Comparison of ENCODE assay signal across 8 cellular contexts in the genomic region with DNA sequence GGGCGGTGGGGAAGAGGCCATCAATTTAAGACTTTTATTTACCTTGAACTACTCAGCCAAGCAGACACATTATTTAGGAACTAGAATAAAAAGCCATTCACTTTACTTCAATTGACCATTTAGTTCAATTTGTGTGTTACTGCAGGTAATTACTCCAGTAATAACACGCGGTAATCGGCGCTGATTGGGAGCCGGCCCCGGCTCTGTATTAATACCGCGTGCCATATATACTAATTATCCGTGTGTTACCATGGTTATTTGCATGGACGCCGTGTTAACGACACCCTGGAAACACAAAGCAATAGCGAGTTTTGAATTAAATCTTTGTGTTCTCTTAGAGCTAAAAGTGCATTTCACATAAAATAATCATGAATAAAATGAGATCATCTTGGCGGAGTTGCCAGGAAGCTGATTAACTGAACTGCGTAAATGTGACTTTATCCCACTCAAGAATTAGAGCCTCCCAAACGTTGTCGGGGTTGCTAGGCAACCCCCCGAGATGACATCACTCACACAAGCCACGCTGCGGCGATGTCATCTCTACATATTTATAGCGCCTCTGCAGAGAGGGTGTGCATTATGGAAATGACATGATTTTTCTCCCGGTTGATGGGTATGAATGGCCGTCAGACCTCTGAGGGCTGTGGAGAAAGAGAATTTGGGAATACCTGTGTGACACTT. TPM values are rescaled to one million over a fixed set of nuclear protein-coding genes. Genes with fewer than 3 reads are reported as not detected.
DNase-seq lines count a peak whose midpoint lies in the region; ATAC-seq and TF ChIP-seq lines count a peak whose summit lies in the region.

No MANE protein-coding gene starts in this region.

- H3K4me3 ChIP-seq in endodermal cell (ENCODE audit: low read length) (no peak overlapping the region), Caco-2 (ENCODE audit: low read depth, low read length) (no peak overlapping the region)

- intact Hi-C loops in Caco-2 (cut with micrococcal nuclease; ENCODE audit: unreplicated experiment): no loop called here

- H3K27me3 ChIP-seq in endodermal cell (ENCODE audit: control insufficient read depth, insufficient read depth, low read length, poor library complexity, severe bottlenecking): no peaks in the 10 kb centered on the region
- peaks cover 26% of the 10 kb centered on the region for H3K27me3 ChIP-seq in foreskin keratinocyte
- no peaks in the 10 kb centered on the region for H3K27me3 ChIP-seq in Caco-2 (replicated peaks; ENCODE audit: control insufficient read depth, insufficient read depth, low read length)

- no TSS peak for BruUV-seq in Caco-2 (replicated peaks; lab: Mats Ljungman, UMichigan)

- H3K4me1 Mint-ChIP-seq in endodermal cell (peaks cover 6% of the 10 kb centered on the region), Caco-2 (ENCODE audit: low read depth, unreplicated experiment) (peaks cover 12% of the 10 kb centered on the region)
- H3K4me1 Mint-ChIP-seq in activated T-cell treated with anti-CD3 and anti-CD28 coated beads, Interleukin-2, amount 50 U/mL, for 72 hours (ENCODE audit: low read depth): no peaks in the 10 kb centered on the region

- H3K27ac ChIP-seq in endodermal cell (ENCODE audit: low read depth, low read length) (peak overlapping the region; percentile 21), foreskin keratinocyte (no peak overlapping the region)

- no peaks in the 10 kb centered on the region for H3K36me3 Mint-ChIP-seq in endodermal cell (ENCODE audit: low read depth)
- H3K36me3 Mint-ChIP-seq in activated T-cell treated with anti-CD3 and anti-CD28 coated beads, Interleukin-2, amount 50 U/mL, for 72 hours (ENCODE audit: insufficient read depth in 2 of 2): no peaks in the 10 kb centered on the region
- no peaks in the 10 kb centered on the region for H3K36me3 Mint-ChIP-seq in Caco-2 (ENCODE audit: insufficient read depth, unreplicated experiment)

- H3K9ac ChIP-seq in endodermal cell (ENCODE audit: extremely low read depth, low read length, poor library complexity, severe bottlenecking): no peak overlapping the region

- no peaks in the 10 kb centered on the region for H3K4me1 ChIP-seq in endodermal cell (ENCODE audit: control insufficient read depth, insufficient read depth, low read length)
- H3K4me1 ChIP-seq in foreskin keratinocyte: no peaks in the 10 kb centered on the region
- H3K4me1 ChIP-seq in Caco-2: peaks cover 10% of the 10 kb centered on the region

- DNase-seq in COR-L47 (lab: John Stamatoyannopoulos, UW) (peak; percentile 59), NCI-H2171 treated with DMSO at 0.1 percent for 48 hours (lab: John Stamatoyannopoulos, UW) (peak; percentile 71), endodermal cell (no peak), myocyte (ENCODE audit: low read depth) (peak; percentile 58), foreskin keratinocyte (no peak), Caco-2 (no peak), 8988T (no peak)
- no peak for DNase-seq in activated T-cell treated with anti-CD3 and anti-CD28 coated beads, Interleukin-2, amount 50 U/mL, for 72 hours

- ATAC-seq in foreskin keratinocyte: no peak
- ATAC-seq in activated T-cell treated with anti-CD3 and anti-CD28 coated beads, Interleukin-2, amount 50 U/mL, for 72 hours (replicated peaks in 1 of 2): no peak

- H3K9me3 ChIP-seq in endodermal cell (ENCODE audit: control insufficient read depth, low read length): no peaks in the 10 kb centered on the region
- no peaks in the 10 kb centered on the region for H3K9me3 ChIP-seq in Caco-2

- H3K9me3 Mint-ChIP-seq in endodermal cell: no peaks in the 10 kb centered on the region
- peaks cover 0 to 2% of the 10 kb centered on the region in 2 donors for H3K9me3 Mint-ChIP-seq in activated T-cell treated with anti-CD3 and anti-CD28 coated beads, Interleukin-2, amount 50 U/mL, for 72 hours
- H3K9me3 Mint-ChIP-seq in Caco-2 (ENCODE audit: unreplicated experiment): no peaks in the 10 kb centered on the region

- CTCF ChIA-PET in Caco-2 (lab: Charles Lee): no interaction called here

- H3K4me3 Mint-ChIP-seq in endodermal cell (no peak overlapping the region), Caco-2 (ENCODE audit: unreplicated experiment) (no peak overlapping the region)
- no peak overlapping the region for H3K4me3 Mint-ChIP-seq in activated T-cell treated with anti-CD3 and anti-CD28 coated beads, Interleukin-2, amount 50 U/mL, for 72 hours

- H3K36me3 ChIP-seq in endodermal cell (ENCODE audit: control insufficient read depth, insufficient read depth, low read length) (no peaks in the 10 kb centered on the region), Caco-2 (ENCODE audit: control insufficient read depth, insufficient read depth, low read length) (no peaks in the 10 kb centered on the region)

- POLR2A ChIA-PET in Caco-2 (lab: Charles Lee): no interaction called here

- TF ChIP-seq CTCF in endodermal cell (conservative IDR thresholded peaks at IDR 0.05): no peak
- no peak for TF ChIP-seq CTCF in foreskin keratinocyte (conservative IDR thresholded peaks at IDR 0.05)
- no peak for TF ChIP-seq CTCF in Caco-2 (IDR thresholded peaks at IDR 0.05; ENCODE audit: insufficient read depth in 1 of 2, low read depth in 1 of 2, low read length in 1 of 2, severe bottlenecking in 1 of 2, unreplicated experiment in 1 of 2)

- WGBS in endodermal cell (ENCODE audit: insufficient coverage in 1 of 2, insufficient read length in 1 of 2), 2 experiments: 92 to 96% methylated on average over 21 to 25 of the region's 25 CpGs

- H3K27ac Mint-ChIP-seq in endodermal cell (no peak overlapping the region), Caco-2 (ENCODE audit: unreplicated experiment) (no peak overlapping the region)
- no peak overlapping the region for H3K27ac Mint-ChIP-seq in activated T-cell treated with anti-CD3 and anti-CD28 coated beads, Interleukin-2, amount 50 U/mL, for 72 hours

- H3K27me3 Mint-ChIP-seq in endodermal cell (ENCODE audit: insufficient read depth): no peaks in the 10 kb centered on the region
- H3K27me3 Mint-ChIP-seq in activated T-cell treated with anti-CD3 and anti-CD28 coated beads, Interleukin-2, amount 50 U/mL, for 72 hours (ENCODE audit: low read depth): no peaks in the 10 kb centered on the region
- H3K27me3 Mint-ChIP-seq in Caco-2 (ENCODE audit: insufficient read depth, unreplicated experiment): no peaks in the 10 kb centered on the region

RNA-seq across cellular contexts. Expression of a gene that starts 41.4 kb away (rescaled TPM):
- total RNA-seq in endodermal cell: 100 to 1,000 TPM; 115 to 156 TPM
- 17,848 TPM for polyA plus RNA-seq in endodermal cell (2013, experiment 1 of 2)
- polyA plus RNA-seq in endodermal cell (2013, experiment 2 of 2): 19,941 TPM
- total RNA-seq in myocyte: not detected in 2 replicates
- polyA plus RNA-seq in myocyte (2012): not detected
- not detected in 2 replicates for total RNA-seq in foreskin keratinocyte
- not detected in 2 replicates for polyA plus RNA-seq in foreskin keratinocyte
- total RNA-seq in activated T-cell treated with anti-CD3 and anti-CD28 coated beads, Interleukin-2, amount 50 U/mL, for 72 hours: 10 to 100 TPM; 17.2 to 34.1 TPM
- total RNA-seq in Caco-2 (2022): 72.9 and 99.0 TPM in 2 replicates

Comparison
In these comparisons a context has a peak if more than half of its experiments do, and no peak if none do; other contexts are left out.
1. DNase-seq: peak in COR-L47 (single experiment), NCI-H2171 treated with DMSO at 0.1 percent for 48 hours (single experiment) and myocyte (single experiment); none in endodermal cell (single experiment), foreskin keratinocyte (0 of 2), activated T-cell treated with anti-CD3 and anti-CD28 coated beads, Interleukin-2, amount 50 U/mL, for 72 hours (0 of 2), Caco-2 (0 of 2) and 8988T (single experiment).
2. RNA of a gene that starts 41.4 kb away (total RNA-seq): 115 to 156 TPM in endodermal cell, 72.9 to 99.0 TPM in Caco-2, 17.2 to 34.1 TPM in activated T-cell treated with anti-CD3 and anti-CD28 coated beads, Interleukin-2, amount 50 U/mL, for 72 hours and not detected in foreskin keratinocyte; not detected in myocyte; every median in the first group is over 10 times any median in the second.